Comparison of ENCODE assay signal across 10 cellular contexts in the genomic region with DNA sequence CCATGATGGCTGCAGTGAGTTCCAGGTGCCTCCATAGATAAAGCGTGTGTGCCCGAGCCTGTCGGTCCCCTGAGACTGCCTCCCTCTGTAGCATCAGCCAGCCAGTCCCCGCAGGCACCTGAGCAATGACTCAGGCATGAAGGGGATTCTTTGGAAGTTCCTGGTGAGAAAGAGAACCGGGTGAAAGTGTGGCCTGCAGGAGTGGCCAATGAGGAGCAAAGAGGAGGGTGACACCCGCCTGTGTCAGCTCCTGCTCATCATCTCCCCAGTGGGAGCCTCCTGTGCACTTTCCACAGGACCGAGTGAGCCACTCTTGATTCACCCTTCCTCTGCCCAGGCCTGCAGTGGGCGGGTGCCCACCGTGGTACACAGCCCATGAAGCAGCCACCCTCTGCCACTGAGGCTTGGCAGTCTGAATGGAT.
A peak's percentile ranks its signal among the peaks of the same experiment; 100 is the strongest.
DNase-seq lines count a peak whose midpoint lies in the region; ATAC-seq and TF ChIP-seq lines count a peak whose summit lies in the region.
"Had no signal": no experiment of that assay in that cellular context is flagged by ENCODE, and none has a peak within 500 bp of the region (broad histone marks: within the 10 kb centered on the region; RNA-seq: fewer than 3 reads in every experiment).

No MANE protein-coding gene starts in this region.

- no peak overlapping the region for H3K4ac ChIP-seq in mesendoderm (ENCODE audit: low read depth, low read length)

- H3K79me2 ChIP-seq in mesendoderm (ENCODE audit: control insufficient read depth, insufficient read depth, low read length) = no peaks in the 10 kb centered on the region

- H3K9ac ChIP-seq in mesendoderm (ENCODE audit: low read length) = no peak overlapping the region

- no peaks in the 10 kb centered on the region for H3K27me3 ChIP-seq in mesendoderm (ENCODE audit: insufficient read depth, low read length, poor library complexity)

- H3K18ac ChIP-seq in mesendoderm (ENCODE audit: low read length) = no peak overlapping the region

- H2AK5ac ChIP-seq in mesendoderm (ENCODE audit: low read length) = no peak overlapping the region

- H3K4me3 ChIP-seq in AG09309 (ENCODE audit: control insufficient read depth, low read depth, low read length) (no peak overlapping the region), mesendoderm (ENCODE audit: low read length) (no peak overlapping the region)

- no peaks in the 10 kb centered on the region for H3K36me3 ChIP-seq in mesendoderm (ENCODE audit: control insufficient read depth, insufficient read depth, low read length)

- no peak overlapping the region for H2BK5ac ChIP-seq in mesendoderm (ENCODE audit: low read length)

- H3K4me1 ChIP-seq in mesendoderm (ENCODE audit: control insufficient read depth, low read depth, low read length) = no peaks in the 10 kb centered on the region

- H3K79me1 ChIP-seq in mesendoderm (ENCODE audit: low read length) = no peaks in the 10 kb centered on the region

- WGBS in mesendoderm (ENCODE audit: extremely low coverage, insufficient coverage, low lambda C conversion rate) = no CpG with 5 or more reads among the region's 9 CpGs

- H4K8ac ChIP-seq in mesendoderm (ENCODE audit: low read depth, low read length) = no peak overlapping the region

- no peak overlapping the region for H3K4me2 ChIP-seq in mesendoderm (ENCODE audit: low read length)

- no peak overlapping the region for H2BK15ac ChIP-seq in mesendoderm (replicated peaks; ENCODE audit: low read depth)

- DNase-seq in AG09309 (ENCODE audit: low read depth) (peak; percentile 24), HS-27A (ENCODE audit: low read depth) (peak; percentile 33), astrocyte of the hippocampus (ENCODE audit: low read depth, low spot score) (peak; percentile 64), mesendoderm (peak; percentile 62), NCI-H82 treated with DMSO at 0.1 percent for 48 hours (lab: John Stamatoyannopoulos, UW; ENCODE audit: unreplicated experiment) (no peak), DMS79 treated with DMSO at 0.1 percent for 48 hours (lab: John Stamatoyannopoulos, UW) (no peak), activated gamma-delta T cell (lab: John Stamatoyannopoulos, UW) (no peak)
- DNase-seq: activated CD4-positive, alpha-beta T cell treated with anti-CD3 and anti-CD28 coated beads for 4 hours; DMS53 had no signal

- no peak overlapping the region for H4K5ac ChIP-seq in mesendoderm (ENCODE audit: low read length)

- no peak overlapping the region for H3K27ac ChIP-seq in mesendoderm (ENCODE audit: low read depth, low read length)

- H3K56ac ChIP-seq in mesendoderm (ENCODE audit: low read length) = no peak overlapping the region

- no peak for TF ChIP-seq CTCF in AG09309 (IDR thresholded peaks at IDR 0.05; ENCODE audit: control insufficient read depth, insufficient read depth, low read depth, low read length, missing control alignments)

- no peak overlapping the region for H3K23ac ChIP-seq in mesendoderm (ENCODE audit: low read length)

- no peak for ATAC-seq in HG02840 (IDR thresholded peaks at IDR 0.05; ENCODE audit: low FRiP score, unreplicated experiment)

- no peak overlapping the region for H2BK120ac ChIP-seq in mesendoderm (ENCODE audit: low read depth, low read length)

Comparison
In these comparisons a context has a peak if more than half of its experiments do, and no peak if none do; other contexts are left out.
1. DNase-seq: peak in AG09309 (single experiment), HS-27A (single experiment), astrocyte of the hippocampus (single experiment) and mesendoderm (single experiment); none in NCI-H82 treated with DMSO at 0.1 percent for 48 hours (single experiment), DMS79 treated with DMSO at 0.1 percent for 48 hours (single experiment) and activated gamma-delta T cell (single experiment).